In genomic region chr9:120893917-120894316, GRCh38 we compare ENCODE assay signal across 10 cellular contexts. TPM values are rescaled to one million over a fixed set of nuclear protein-coding genes. Genes with fewer than 3 reads are reported as not detected.
DNase-seq lines count a peak whose midpoint lies in the region; ATAC-seq and TF ChIP-seq lines count a peak whose summit lies in the region.
"Had no signal": no experiment of that assay in that cellular context is flagged by ENCODE, and none has a peak within 500 bp of the region (broad histone marks: within the 10 kb centered on the region; RNA-seq: fewer than 3 reads in every experiment).

No MANE protein-coding gene starts in this region.

- peaks cover 4% of the 10 kb centered on the region for H3K4me1 ChIP-seq in right cardiac atrium (ENCODE audit: control insufficient read depth, insufficient read depth, low read length)
- H3K4me1 ChIP-seq in tibial nerve, result peaks cover 0 to 49% (median 14%) of the 10 kb centered on the region in 4 donors

- TF ChIP-seq POLR2A in tibial nerve (IDR thresholded peaks at IDR 0.05), result no peak

- no peak for TF ChIP-seq CTCF in tibial nerve (IDR thresholded peaks at IDR 0.05)

- no peak for TF ChIP-seq EP300 in tibial nerve (IDR thresholded peaks at IDR 0.05)

- H3K27ac ChIP-seq in right cardiac atrium (ENCODE audit: low read length) (peak overlapping the region; percentile 14), tibial nerve (peak overlapping the region; percentile 70 to 86 (median 79))
- H3K27ac ChIP-seq: WERI-Rb-1 had no signal

- no peak overlapping the region for H3K4me3 Mint-ChIP-seq in activated naive CD4-positive, alpha-beta T cell treated with anti-CD3 and anti-CD28 coated beads, Interleukin-2, amount 10 ng/mL, durations not matched to agents 7 days and 5 days
- H3K4me3 Mint-ChIP-seq in activated CD4-positive, alpha-beta memory T cell treated with anti-CD3 and anti-CD28 coated beads, Interleukin-2, amount 10 ng/mL, durations not matched to agents 7 days and 5 days, result no peak overlapping the region

- WGBS in right cardiac atrium, result 80% methylated on average over 9 of the region's 9 CpGs
- WGBS in tibial nerve, 2 donors, result 91 to 92% methylated on average over 9 of the region's 9 CpGs

- peak overlapping the region; percentile 99 for H3K27ac Mint-ChIP-seq in activated naive CD4-positive, alpha-beta T cell treated with anti-CD3 and anti-CD28 coated beads, Interleukin-2, amount 10 ng/mL, durations not matched to agents 7 days and 5 days
- peak overlapping the region; percentile 94 for H3K27ac Mint-ChIP-seq in activated CD4-positive, alpha-beta memory T cell treated with anti-CD3 and anti-CD28 coated beads, Interleukin-2, amount 10 ng/mL, durations not matched to agents 7 days and 5 days

- H3K27me3 ChIP-seq in right cardiac atrium (ENCODE audit: control insufficient read depth, insufficient read depth), result no peaks in the 10 kb centered on the region
- H3K27me3 ChIP-seq in tibial nerve, result no peaks in the 10 kb centered on the region

- peaks cover 26% of the 10 kb centered on the region for H3K36me3 Mint-ChIP-seq in activated naive CD4-positive, alpha-beta T cell treated with anti-CD3 and anti-CD28 coated beads, Interleukin-2, amount 10 ng/mL, durations not matched to agents 7 days and 5 days
- H3K36me3 Mint-ChIP-seq in activated CD4-positive, alpha-beta memory T cell treated with anti-CD3 and anti-CD28 coated beads, Interleukin-2, amount 10 ng/mL, durations not matched to agents 7 days and 5 days (ENCODE audit: low read depth), result peaks cover 26% of the 10 kb centered on the region

- H3K9me3 Mint-ChIP-seq in activated naive CD4-positive, alpha-beta T cell treated with anti-CD3 and anti-CD28 coated beads, Interleukin-2, amount 10 ng/mL, durations not matched to agents 7 days and 5 days, result no peaks in the 10 kb centered on the region
- no peaks in the 10 kb centered on the region for H3K9me3 Mint-ChIP-seq in activated CD4-positive, alpha-beta memory T cell treated with anti-CD3 and anti-CD28 coated beads, Interleukin-2, amount 10 ng/mL, durations not matched to agents 7 days and 5 days

- no peaks in the 10 kb centered on the region for H3K36me3 ChIP-seq in tibial nerve
- H3K36me3 ChIP-seq: WERI-Rb-1 had no signal

- intact Hi-C loops in right cardiac atrium (cut with DNase I), result no loop called here

- peaks cover 92% of the 10 kb centered on the region for H3K4me1 Mint-ChIP-seq in activated naive CD4-positive, alpha-beta T cell treated with anti-CD3 and anti-CD28 coated beads, Interleukin-2, amount 10 ng/mL, durations not matched to agents 7 days and 5 days
- peaks cover 89% of the 10 kb centered on the region for H3K4me1 Mint-ChIP-seq in activated CD4-positive, alpha-beta memory T cell treated with anti-CD3 and anti-CD28 coated beads, Interleukin-2, amount 10 ng/mL, durations not matched to agents 7 days and 5 days

- ATAC-seq in right cardiac atrium, result peak in 1 of 2 donors; percentile 2
- no peak for ATAC-seq in left lobe of liver

- no peak overlapping the region for H3K4me3 ChIP-seq in right cardiac atrium (ENCODE audit: low read length)
- peak overlapping the region in 2 of 4 donors; percentile 8 to 26 for H3K4me3 ChIP-seq in tibial nerve

- CTCF ChIA-PET in activated naive CD4-positive, alpha-beta T cell treated with anti-CD3 and anti-CD28 coated beads, Interleukin-2, amount 10 ng/mL, durations not matched to agents 7 days and 5 days (lab: Charles Lee), result interaction anchor here (1.4 to 2.9 kb wide), 3 partner anchors 13 to 33 kb away, joined by 5 to 17 read pairs (median 5); partner anchors contain the start of gene TRAF1
- CTCF ChIA-PET in activated CD4-positive, alpha-beta memory T cell treated with anti-CD3 and anti-CD28 coated beads, Interleukin-2, amount 10 ng/mL, durations not matched to agents 7 days and 5 days (lab: Charles Lee), result interaction anchor here (2.9 kb wide), 1 partner anchor 25 kb away, joined by 12 read pairs; no protein-coding TSS in a partner anchor

- H3K27me3 Mint-ChIP-seq in activated naive CD4-positive, alpha-beta T cell treated with anti-CD3 and anti-CD28 coated beads, Interleukin-2, amount 10 ng/mL, durations not matched to agents 7 days and 5 days, result no peaks in the 10 kb centered on the region
- no peaks in the 10 kb centered on the region for H3K27me3 Mint-ChIP-seq in activated CD4-positive, alpha-beta memory T cell treated with anti-CD3 and anti-CD28 coated beads, Interleukin-2, amount 10 ng/mL, durations not matched to agents 7 days and 5 days

- H3K9me3 ChIP-seq in right cardiac atrium (ENCODE audit: control insufficient read depth, low read length) (no peaks in the 10 kb centered on the region), tibial nerve (no peaks in the 10 kb centered on the region)

- DNase-seq in activated naive CD4-positive, alpha-beta T cell treated with anti-CD3 and anti-CD28 coated beads, Interleukin-2, amount 10 ng/mL, durations not matched to agents 7 days and 5 days, result no peak
- no peak for DNase-seq in activated naive CD4-positive, alpha-beta T cell (lab: John Stamatoyannopoulos, UW)
- DNase-seq in activated CD4-positive, alpha-beta memory T cell treated with anti-CD3 and anti-CD28 coated beads, Interleukin-2, amount 10 ng/mL, durations not matched to agents 7 days and 5 days, result no peak
- DNase-seq in right cardiac atrium (no peak), tibial nerve (ENCODE audit: low spot score in 2 of 2) (no peak), inferior parietal cortex (ENCODE audit: extremely low spot score) (no peak), left lobe of liver (ENCODE audit: low spot score) (no peak), SIG-M5 treated with dmso at 0.1 percent for 504 hours (lab: John Stamatoyannopoulos, UW; ENCODE audit: unreplicated experiment) (no peak)
- DNase-seq: NCI-H2081, WERI-Rb-1 had no signal

- POLR2A ChIA-PET in activated CD4-positive, alpha-beta memory T cell treated with anti-CD3 and anti-CD28 coated beads, Interleukin-2, amount 10 ng/mL, durations not matched to agents 7 days and 5 days (lab: Charles Lee), result interaction anchor here (3.2 to 35.8 kb wide), 6 partner anchors 9 to 50 kb away, joined by 28 to 1205 read pairs (median 94); partner anchors contain the start of genes PHF19, PSMD5 and TRAF1

RNA-seq across cellular contexts. Expression of gene PHF19, which starts 16.9 kb away (rescaled TPM):
- total RNA-seq in activated CD4-positive, alpha-beta memory T cell treated with anti-CD3 and anti-CD28 coated beads, Interleukin-2, amount 10 ng/mL, durations not matched to agents 7 days and 5 days, result 100 to 1,000 TPM; 229 TPM
- total RNA-seq in right cardiac atrium (10 to 100 TPM; 16.0 to 21.3 (median 19.7) TPM), tibial nerve (10 to 100 TPM; 31.2 to 61.6 (median 44.3) TPM), left lobe of liver (2.4 TPM)
- 16.2 TPM for polyA plus RNA-seq in right cardiac atrium

RNA-seq across cellular contexts. Expression of gene TRAF1, which starts 32.7 kb away (rescaled TPM):
- 10 to 100 TPM; 73.6 to 74.3 TPM for total RNA-seq in activated CD4-positive, alpha-beta memory T cell treated with anti-CD3 and anti-CD28 coated beads, Interleukin-2, amount 10 ng/mL, durations not matched to agents 7 days and 5 days
- total RNA-seq in right cardiac atrium, result 1 to 10 TPM; 4.1 to 6.1 (median 5.1) TPM
- polyA plus RNA-seq in right cardiac atrium, result 3.9 TPM
- 10 to 100 TPM; 12.3 to 21.0 (median 19.8) TPM for total RNA-seq in tibial nerve
- total RNA-seq in left lobe of liver, result 3.0 TPM

RNA-seq across cellular contexts. Expression of gene PSMD5, which starts 51.2 kb away (rescaled TPM):
- 10 to 100 TPM; 51.8 to 64.0 TPM for total RNA-seq in activated CD4-positive, alpha-beta memory T cell treated with anti-CD3 and anti-CD28 coated beads, Interleukin-2, amount 10 ng/mL, durations not matched to agents 7 days and 5 days
- total RNA-seq in right cardiac atrium, result 10 to 100 TPM; 16.6 to 26.0 (median 22.7) TPM
- 8.7 TPM for polyA plus RNA-seq in right cardiac atrium
- 10 to 100 TPM; 33.9 to 37.7 (median 37.4) TPM for total RNA-seq in tibial nerve
- 44.4 TPM for total RNA-seq in left lobe of liver
